ENCODE assay signal across 8 cellular contexts in the genomic region with DNA sequence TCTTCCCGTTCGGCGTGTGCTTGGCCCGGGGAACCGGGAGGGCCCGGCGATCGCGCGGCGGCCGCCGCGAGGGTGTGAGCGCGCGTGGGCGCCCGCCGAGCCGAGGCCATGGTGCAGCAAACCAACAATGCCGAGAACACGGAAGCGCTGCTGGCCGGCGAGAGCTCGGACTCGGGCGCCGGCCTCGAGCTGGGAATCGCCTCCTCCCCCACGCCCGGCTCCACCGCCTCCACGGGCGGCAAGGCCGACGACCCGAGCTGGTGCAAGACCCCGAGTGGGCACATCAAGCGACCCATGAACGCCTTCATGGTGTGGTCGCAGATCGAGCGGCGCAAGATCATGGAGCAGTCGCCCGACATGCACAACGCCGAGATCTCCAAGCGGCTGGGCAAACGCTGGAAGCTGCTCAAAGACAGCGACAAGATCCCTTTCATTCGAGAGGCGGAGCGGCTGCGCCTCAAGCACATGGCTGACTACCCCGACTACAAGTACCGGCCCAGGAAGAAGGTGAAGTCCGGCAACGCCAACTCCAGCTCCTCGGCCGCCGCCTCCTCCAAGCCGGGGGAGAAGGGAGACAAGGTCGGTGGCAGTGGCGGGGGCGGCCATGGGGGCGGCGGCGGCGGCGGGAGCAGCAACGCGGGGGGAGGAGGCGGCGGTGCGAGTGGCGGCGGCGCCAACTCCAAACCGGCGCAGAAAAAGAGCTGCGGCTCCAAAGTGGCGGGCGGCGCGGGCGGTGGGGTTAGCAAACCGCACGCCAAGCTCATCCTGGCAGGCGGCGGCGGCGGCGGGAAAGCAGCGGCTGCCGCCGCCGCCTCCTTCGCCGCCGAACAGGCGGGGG. TPM values are rescaled to one million over a fixed set of nuclear protein-coding genes. Genes with fewer than 3 reads are reported as not detected.
DNase-seq lines count a peak whose midpoint lies in the region; ATAC-seq and TF ChIP-seq lines count a peak whose summit lies in the region.

No MANE protein-coding gene starts in this region.

- H3K4me1 ChIP-seq in right cardiac atrium (ENCODE audit: control insufficient read depth, insufficient read depth, low read length) = peaks cover 2% of the 10 kb centered on the region

- DNase-seq in AG04449 (ENCODE audit: low read depth, low spot score) (no peak), RPMI8226 (peak; percentile 46), anterior cingulate cortex (lab: John Stamatoyannopoulos, UW) (peak in 54 of 58 donors; percentile 22 to 78 (median 59)), right cardiac atrium (peak; percentile 67 to 89 (median 84)), posterior vena cava (ENCODE audit: low spot score) (peak; percentile 90), NCI-H187 (lab: John Stamatoyannopoulos, UW) (no peak)

- peak; percentile 30 for ATAC-seq in GM18498 (IDR thresholded peaks at IDR 0.05; ENCODE audit: unreplicated experiment)
- peak; percentile 32 for ATAC-seq in HG03045 (IDR thresholded peaks at IDR 0.05; ENCODE audit: unreplicated experiment)
- ATAC-seq in right cardiac atrium = peak; percentile 63 to 71

- no peaks in the 10 kb centered on the region for H3K27me3 ChIP-seq in right cardiac atrium (ENCODE audit: control insufficient read depth, insufficient read depth)

- POLR2A ChIA-PET in AG04449 (lab: Yijun Ruan, JAX) = interaction anchor here (0.6 to 2.9 kb wide), 8 partner anchors 175 to 1360 kb away, joined by 3 to 23 read pairs (median 6); no protein-coding TSS in a partner anchor

- H3K9me3 ChIP-seq in right cardiac atrium (ENCODE audit: control insufficient read depth, low read length) = no peaks in the 10 kb centered on the region

- intact Hi-C loops in right cardiac atrium (cut with DNase I) (loop anchor here in 2 of 4 donors (10.0 kb wide), 1 partner anchor 550 kb away; no protein-coding TSS in a partner anchor), posterior vena cava (cut with DNase I) (no loop called here)

- H3K4me3 ChIP-seq in AG04449 (ENCODE audit: low read depth, low read length) (peak overlapping the region; percentile 91), right cardiac atrium (ENCODE audit: low read length) (peak overlapping the region; percentile 70)

- TF ChIP-seq CTCF in AG04449 (IDR thresholded peaks at IDR 0.05; ENCODE audit: insufficient read depth, low read length, missing control alignments) = no peak

- WGBS in right cardiac atrium = under 1% methylated on average over 104 of the region's 105 CpGs

- H3K27ac ChIP-seq in right cardiac atrium (ENCODE audit: low read length) = peak overlapping the region; percentile 66

- CTCF ChIA-PET in AG04449 (lab: Yijun Ruan, JAX) = interaction anchor here (1.0 to 9.3 kb wide), 8 partner anchors 341 to 1820 kb away, joined by 3 to 128 read pairs (median 4); no protein-coding TSS in a partner anchor

RNA-seq across cellular contexts. Expression of gene SOX4, which starts 1.1 kb away (rescaled TPM):
- 1 to 10 TPM; 4.8 to 8.7 (median 6.6) TPM for total RNA-seq in right cardiac atrium
- polyA plus RNA-seq in right cardiac atrium = 2.9 TPM
- total RNA-seq in posterior vena cava = 10 to 100 TPM in 1 of 2 donors, 1 to 10 TPM in 1; 7.4 to 10.3 TPM

Comparison
In these comparisons a context has a peak if more than half of its experiments do, and no peak if none do; other contexts are left out.
1. DNase-seq: peak in RPMI8226 (single experiment), anterior cingulate cortex (54 of 58), right cardiac atrium (3 of 3) and posterior vena cava (single experiment); none in AG04449 (single experiment) and NCI-H187 (0 of 2).
2. Peak in every context shown above with its lines, with median percentiles within 50 percentile points of each other: ATAC-seq.